ENCODE assay signal across 15 cellular contexts in genomic region chr11:13104619-13105236, GRCh38.
DNase-seq lines count a peak whose midpoint lies in the region; ATAC-seq and TF ChIP-seq lines count a peak whose summit lies in the region.
"Had no signal": no experiment of that assay in that cellular context is flagged by ENCODE, and none has a peak within 500 bp of the region (broad histone marks: within the 10 kb centered on the region; RNA-seq: fewer than 3 reads in every experiment).

No MANE protein-coding gene starts in this region.

- POLR2A ChIA-PET in OCI-LY7 (lab: Charles Lee): no interaction called here

- H3K4me1 ChIP-seq in left ventricle myocardium inferior (peaks cover 18% of the 10 kb centered on the region), right atrium auricular region (peaks cover 0 to 4% of the 10 kb centered on the region in 2 donors), right cardiac atrium (ENCODE audit: control insufficient read depth, insufficient read depth, low read length) (peaks cover 4% of the 10 kb centered on the region), aorta (ENCODE audit: control insufficient read depth in 1 of 2, insufficient read depth in 2 of 2, low read length in 2 of 2) (no peaks in the 10 kb centered on the region), OCI-LY7 (ENCODE audit: insufficient read depth, low read length, poor library complexity, severe bottlenecking) (no peaks in the 10 kb centered on the region)

- H3K4me3 ChIP-seq in left ventricle myocardium inferior (no peak overlapping the region), right atrium auricular region (no peak overlapping the region), right cardiac atrium (ENCODE audit: low read length) (no peak overlapping the region), aorta (ENCODE audit: low read length in 2 of 2) (no peak overlapping the region), OCI-LY7 (ENCODE audit: low read depth, low read length, poor library complexity, severe bottlenecking) (no peak overlapping the region)
- H3K4me3 ChIP-seq: suprapubic skin had no signal

- H3K9me3 ChIP-seq in left ventricle myocardium inferior (replicated peaks): no peaks in the 10 kb centered on the region
- H3K9me3 ChIP-seq in right atrium auricular region: no peaks in the 10 kb centered on the region
- H3K9me3 ChIP-seq in right cardiac atrium (ENCODE audit: control insufficient read depth, low read length): no peaks in the 10 kb centered on the region
- H3K9me3 ChIP-seq in aorta (ENCODE audit: control insufficient read depth, low read length): peaks cover 1% of the 10 kb centered on the region
- no peaks in the 10 kb centered on the region for H3K9me3 ChIP-seq in OCI-LY7 (ENCODE audit: low read length)
- H3K9me3 ChIP-seq: suprapubic skin had no signal

- H3K79me2 ChIP-seq in OCI-LY7 (ENCODE audit: insufficient read depth, low read depth, low read length): no peaks in the 10 kb centered on the region

- peaks cover 10% of the 10 kb centered on the region for H3K27me3 ChIP-seq in left ventricle myocardium inferior (ENCODE audit: low read depth)
- no peaks in the 10 kb centered on the region for H3K27me3 ChIP-seq in right atrium auricular region
- no peaks in the 10 kb centered on the region for H3K27me3 ChIP-seq in right cardiac atrium (ENCODE audit: control insufficient read depth, insufficient read depth)
- no peaks in the 10 kb centered on the region for H3K27me3 ChIP-seq in aorta (ENCODE audit: control insufficient read depth in 1 of 2, insufficient read depth in 2 of 2, low read length in 1 of 2)
- H3K27me3 ChIP-seq: suprapubic skin had no signal

- CTCF ChIA-PET in OCI-LY7 (lab: Charles Lee; ENCODE audit: unreplicated experiment): no interaction called here

- no peaks in the 10 kb centered on the region for H3K9me2 ChIP-seq in OCI-LY7 (ENCODE audit: insufficient read depth, low read length)

- no TSS peak for BruUV-seq in OCI-LY7 (replicated peaks; lab: Mats Ljungman, UMichigan)

- H3K4me2 ChIP-seq in OCI-LY7 (ENCODE audit: low read length): no peak overlapping the region

- no peaks in the 10 kb centered on the region for H4K20me1 ChIP-seq in OCI-LY7 (ENCODE audit: insufficient read depth, low read length)

- DNase-seq in left ventricle myocardium inferior (no peak), right atrium auricular region (ENCODE audit: low spot score) (no peak), NCI-H345 treated with DMSO at 0.1 percent for 48 hours (lab: John Stamatoyannopoulos, UW; ENCODE audit: unreplicated experiment) (peak; percentile 84), right cardiac atrium (peak in 1 of 3 donors; percentile 17), aorta (no peak), OCI-LY7 (ENCODE audit: low spot score) (no peak), anterior cingulate cortex (lab: John Stamatoyannopoulos, UW) (no peak)
- DNase-seq: activated CD8-positive, alpha-beta T cell treated with anti-CD3 and anti-CD28 coated beads for 36 hours; activated naive CD8-positive, alpha-beta T cell treated with anti-CD3 and anti-CD28 coated beads, Interleukin-2, amount 50 U/mL, for 24 hours; AML-193; caudate nucleus; PC-3; stimulated activated CD4-positive, alpha-beta T cell treated with anti-CD3 and anti-CD28 coated beads, Interleukin-2, amount 100 ng/mL, for 24 hours had no signal

- TF ChIP-seq CTCF in left ventricle myocardium inferior (IDR thresholded peaks at IDR 0.05; ENCODE audit: borderline replicate concordance): no peak
- TF ChIP-seq CTCF in right atrium auricular region (IDR thresholded peaks at IDR 0.05): no peak
- no peak for TF ChIP-seq CTCF in OCI-LY7 (conservative IDR thresholded peaks at IDR 0.05; ENCODE audit: low read length)

- ATAC-seq in right cardiac atrium: peak; percentile 68 to 94
- peak; percentile 35 for ATAC-seq in aorta (ENCODE audit: low FRiP score)
- ATAC-seq in HG03280 (IDR thresholded peaks at IDR 0.05; ENCODE audit: unreplicated experiment): no peak
- ATAC-seq: activated CD8-positive, alpha-beta T cell treated with anti-CD3 and anti-CD28 coated beads for 36 hours; activated naive CD8-positive, alpha-beta T cell treated with anti-CD3 and anti-CD28 coated beads, Interleukin-2, amount 50 U/mL, for 24 hours; PC-3 had no signal

- WGBS in right cardiac atrium: 52% methylated on average over 5 of the region's 5 CpGs
- WGBS in aorta, 2 donors: 62 to 64% methylated on average over 5 of the region's 5 CpGs

- intact Hi-C loops in left ventricle myocardium inferior (cut with micrococcal nuclease): no loop called here
- intact Hi-C loops in right cardiac atrium (cut with DNase I): no loop called here
- intact Hi-C loops in aorta (cut with DNase I): no loop called here
- intact Hi-C loops in OCI-LY7 (cut with micrococcal nuclease; ENCODE audit: unreplicated experiment): no loop called here

- H3K36me3 ChIP-seq in left ventricle myocardium inferior: no peaks in the 10 kb centered on the region
- no peaks in the 10 kb centered on the region for H3K36me3 ChIP-seq in right atrium auricular region
- no peaks in the 10 kb centered on the region for H3K36me3 ChIP-seq in aorta (ENCODE audit: control insufficient read depth in 1 of 2, insufficient read depth in 2 of 2, low read length in 1 of 2)
- H3K36me3 ChIP-seq in OCI-LY7 (ENCODE audit: insufficient read depth, low read length): no peaks in the 10 kb centered on the region
- H3K36me3 ChIP-seq: suprapubic skin had no signal

- H3K27ac ChIP-seq in left ventricle myocardium inferior (replicated peaks): peak overlapping the region; percentile 31
- no peak overlapping the region for H3K27ac ChIP-seq in right atrium auricular region
- H3K27ac ChIP-seq in right cardiac atrium (ENCODE audit: low read length): no peak overlapping the region
- no peak overlapping the region for H3K27ac ChIP-seq in aorta (ENCODE audit: low read depth in 1 of 2, low read length in 2 of 2)
- H3K27ac ChIP-seq in OCI-LY7 (ENCODE audit: low read depth, low read length, poor library complexity, severe bottlenecking): no peak overlapping the region
- H3K27ac ChIP-seq: suprapubic skin had no signal

- no peak overlapping the region for H2AFZ ChIP-seq in OCI-LY7 (ENCODE audit: low read length)
